In genomic region chr22:18496227-18496626, GRCh38 we compare ENCODE assay signal across 9 cellular contexts. TPM values are rescaled to one million over a fixed set of nuclear protein-coding genes. Genes with fewer than 3 reads are reported as not detected.
"Had no signal": no experiment of that assay in that cellular context is flagged by ENCODE, and none has a peak within 500 bp of the region (broad histone marks: within the 10 kb centered on the region; RNA-seq: fewer than 3 reads in every experiment).

No MANE protein-coding gene starts in this region.

RNA-seq across cellular contexts. Expression of gene GGTLC3, which starts 21.7 kb away (rescaled TPM):
- total RNA-seq: OCI-LY7, PC-3, PC-9, Right ventricle myocardium inferior, Right ventricle myocardium superior, RPMI7951, SK-MEL-5, T-cell had no signal
- polyA plus RNA-seq: SK-N-SH had no signal

RNA-seq across cellular contexts. Expression of gene TMEM191B, which starts 31.4 kb away (rescaled TPM):
- total RNA-seq: RPMI7951 had no signal
